In genomic region chr19:12793290-12794195, GRCh38 we compare ENCODE assay signal across 1 cellular context.
A peak's percentile ranks its signal among the peaks of the same experiment; 100 is the strongest.
TF ChIP-seq lines count a peak whose summit lies in the region.

No MANE protein-coding gene starts in this region.

TF ChIP-seq in HEK293, 187 proteins besides CTCF, POLR2A, EP300 and RAD21 (continued from another document and continues in another):
- TF ChIP-seq KLF7 (tag by site-specific recombination; IDR thresholded peaks at IDR 0.05; ENCODE audit: borderline replicate concordance): peak; percentile 34; the same call in 1 of the 2 replicates
- TF ChIP-seq ZNF660 (tag by site-specific recombination; IDR thresholded peaks at IDR 0.05): no peak
- peak; percentile 91 for TF ChIP-seq ZNF362 (tag by site-specific recombination; IDR thresholded peaks at IDR 0.05)
- TF ChIP-seq ZNF488 (tag by site-specific recombination; IDR thresholded peaks at IDR 0.05): no peak
- no peak for TF ChIP-seq ZSCAN16 (tag by site-specific recombination; IDR thresholded peaks at IDR 0.05)
- peak; percentile 31 for TF ChIP-seq PATZ1 (tag by site-specific recombination; IDR thresholded peaks at IDR 0.05)
- TF ChIP-seq OSR2 (tag by site-specific recombination; IDR thresholded peaks at IDR 0.05): no peak
- peak; percentile 96 for TF ChIP-seq ZNF398 (tag by site-specific recombination; IDR thresholded peaks at IDR 0.05)
- TF ChIP-seq ZNF549 (tag by site-specific recombination; IDR thresholded peaks at IDR 0.05): no peak
- TF ChIP-seq ZNF391 (tag by site-specific recombination; IDR thresholded peaks at IDR 0.05; ENCODE audit: borderline replicate concordance, low read depth): no peak
- 0 out of 2 replicates have a peak, but pooled peaks have one; percentile 32 for TF ChIP-seq ZNF223 (tag by site-specific recombination; IDR thresholded peaks at IDR 0.05)
- TF ChIP-seq ZNF221 (tag by site-specific recombination; IDR thresholded peaks at IDR 0.05; ENCODE audit: borderline replicate concordance): no peak
- no peak for TF ChIP-seq ZNF473 (tag by site-specific recombination; IDR thresholded peaks at IDR 0.05)
- no peak for TF ChIP-seq ZNF843 (tag by site-specific recombination; IDR thresholded peaks at IDR 0.05)
- no peak for TF ChIP-seq ZNF302 (tag by site-specific recombination; IDR thresholded peaks at IDR 0.05; ENCODE audit: low read depth)
- TF ChIP-seq ZNF350 (tag by site-specific recombination; IDR thresholded peaks at IDR 0.05): no peak
- TF ChIP-seq RBAK (tag by site-specific recombination; IDR thresholded peaks at IDR 0.05): no peak
- TF ChIP-seq ZNF133 (tag by site-specific recombination; IDR thresholded peaks at IDR 0.05): no peak
- no peak for TF ChIP-seq BCL11A (tag by site-specific recombination; IDR thresholded peaks at IDR 0.05; ENCODE audit: low read depth)
- TF ChIP-seq ZNF571 (tag by site-specific recombination; IDR thresholded peaks at IDR 0.05): no peak
- TF ChIP-seq ZBTB10 (tag by site-specific recombination; IDR thresholded peaks at IDR 0.05): peak; percentile 43; the same call in 1 of the 2 replicates
- TF ChIP-seq ZNF335 (tag by site-specific recombination; conservative IDR thresholded peaks at IDR 0.05): peak; percentile 88
- no peak for TF ChIP-seq ZNF514 (tag by site-specific recombination; IDR thresholded peaks at IDR 0.05)
- TF ChIP-seq ZNF785 (tag by site-specific recombination; IDR thresholded peaks at IDR 0.05): no peak
- 0 out of 2 replicates have a peak, but pooled peaks have one; percentile 8 for TF ChIP-seq ZNF184 (tag by site-specific recombination; IDR thresholded peaks at IDR 0.05)
- no peak for TF ChIP-seq ZNF624 (tag by site-specific recombination; IDR thresholded peaks at IDR 0.05)
- peak; percentile 97 for TF ChIP-seq ZBTB20 (tag by site-specific recombination; IDR thresholded peaks at IDR 0.05)
- no peak for TF ChIP-seq ZNF366 (tag by site-specific recombination; conservative IDR thresholded peaks at IDR 0.05)
- TF ChIP-seq ZFHX2 (tag by site-specific recombination; conservative IDR thresholded peaks at IDR 0.05): peak; percentile 96
- TF ChIP-seq ZNF416 (tag by site-specific recombination; IDR thresholded peaks at IDR 0.05): no peak
- no peak for TF ChIP-seq ATF2 (tag by site-specific recombination; IDR thresholded peaks at IDR 0.05; ENCODE audit: low read depth)
- TF ChIP-seq ZNF157 (tag by site-specific recombination; IDR thresholded peaks at IDR 0.05): no peak
- no peak for TF ChIP-seq ZNF24 (tag by site-specific recombination; IDR thresholded peaks at IDR 0.05)
- no peak for TF ChIP-seq ZNF18 (tag by site-specific recombination; IDR thresholded peaks at IDR 0.05)
- no peak for TF ChIP-seq ZNF610 (tag by site-specific recombination; IDR thresholded peaks at IDR 0.05; ENCODE audit: borderline replicate concordance)
- peak; percentile 86; the same call in 1 of the 2 replicates for TF ChIP-seq EGR2 (tag by site-specific recombination; IDR thresholded peaks at IDR 0.05; ENCODE audit: low read depth)
- no peak for TF ChIP-seq REST (tag by site-specific recombination; IDR thresholded peaks at IDR 0.05)
- TF ChIP-seq ZBTB49 (tag by site-specific recombination; IDR thresholded peaks at IDR 0.05; ENCODE audit: low read depth): no peak
- TF ChIP-seq ZNF555 (tag by site-specific recombination; conservative IDR thresholded peaks at IDR 0.05): no peak
- no peak for TF ChIP-seq ZNF768 (tag by site-specific recombination; IDR thresholded peaks at IDR 0.05)
- no peak for TF ChIP-seq ZNF146 (tag by site-specific recombination; IDR thresholded peaks at IDR 0.05)
- peak; percentile 63 for TF ChIP-seq GLIS1 (tag by site-specific recombination; IDR thresholded peaks at IDR 0.05)
- TF ChIP-seq ZNF777 (tag by site-specific recombination; IDR thresholded peaks at IDR 0.05; ENCODE audit: borderline replicate concordance): no peak
- TF ChIP-seq ZNF692 (tag by site-specific recombination; IDR thresholded peaks at IDR 0.05): peak; percentile 63; the same call in 1 of the 2 replicates
- TF ChIP-seq KLF8 (tag by site-specific recombination; IDR thresholded peaks at IDR 0.05): peak; percentile 81
- no peak for TF ChIP-seq ZNF560 (tag by site-specific recombination; IDR thresholded peaks at IDR 0.05; ENCODE audit: borderline replicate concordance)
